In genomic region chr19:33724723-33725060, GRCh38 we compare ENCODE assay signal across 15 cellular contexts.
DNase-seq lines count a peak whose midpoint lies in the region; ATAC-seq lines count a peak whose summit lies in the region.
"Had no signal": no experiment of that assay in that cellular context is flagged by ENCODE, and none has a peak within 500 bp of the region (broad histone marks: within the 10 kb centered on the region; RNA-seq: fewer than 3 reads in every experiment).

No MANE protein-coding gene starts in this region.

- no peaks in the 10 kb centered on the region; the same call in 1 of the 2 replicates for H3K4me1 ChIP-seq in HUES64 (ENCODE audit: insufficient read depth, low read length)

- no peaks in the 10 kb centered on the region for H3K9me3 ChIP-seq in HUES64 (ENCODE audit: insufficient read depth, low read depth, low read length)

- DNase-seq in H7, result peak; percentile 46
- DNase-seq in SW480 (ENCODE audit: low spot score), result peak; percentile 10
- peak; percentile 80 for DNase-seq in retina
- DNase-seq in SW 1271 (lab: John Stamatoyannopoulos, UW), result no peak
- DNase-seq in activated T-helper 2 cell treated with anti-CD3 and anti-CD28 coated beads, Interferon-gamma antibody, Interleukin-2, Interleukin-4, amounts not matched to agents 10 μg/mL and 5 μg/mL and 100 μg/mL, durations not matched to agents 14 hours and 24 hours and 36 hours (ENCODE audit: low spot score), result no peak
- DNase-seq: CD4-positive, alpha-beta T cell; Kasumi-1; MM.1S; NCI-H1105 treated with DMSO at 0.1 percent for 48 hours; NCI-H2029; RPMI8226; SIG-M5 had no signal

- no peak overlapping the region for H3K27ac Mint-ChIP-seq in activated T-helper 2 cell treated with anti-CD3 and anti-CD28 coated beads, Interferon-gamma antibody, Interleukin-2, Interleukin-4, amounts not matched to agents 10 μg/mL and 5 μg/mL and 100 μg/mL, durations not matched to agents 14 hours and 24 hours and 36 hours
- H3K27ac Mint-ChIP-seq: CD4-positive, alpha-beta T cell; IgD-negative memory B cell had no signal

- no peaks in the 10 kb centered on the region for H3K9me3 Mint-ChIP-seq in activated T-helper 2 cell treated with anti-CD3 and anti-CD28 coated beads, Interferon-gamma antibody, Interleukin-2, Interleukin-4, amounts not matched to agents 10 μg/mL and 5 μg/mL and 100 μg/mL, durations not matched to agents 14 hours and 24 hours and 36 hours
- H3K9me3 Mint-ChIP-seq: CD4-positive, alpha-beta T cell had no signal

- ATAC-seq in GM18909 (IDR thresholded peaks at IDR 0.05; ENCODE audit: poor library complexity, unreplicated experiment), result no peak

- no peaks in the 10 kb centered on the region for H3K27me3 Mint-ChIP-seq in activated T-helper 2 cell treated with anti-CD3 and anti-CD28 coated beads, Interferon-gamma antibody, Interleukin-2, Interleukin-4, amounts not matched to agents 10 μg/mL and 5 μg/mL and 100 μg/mL, durations not matched to agents 14 hours and 24 hours and 36 hours (ENCODE audit: low read depth)

- no peaks in the 10 kb centered on the region for H3K36me3 Mint-ChIP-seq in activated T-helper 2 cell treated with anti-CD3 and anti-CD28 coated beads, Interferon-gamma antibody, Interleukin-2, Interleukin-4, amounts not matched to agents 10 μg/mL and 5 μg/mL and 100 μg/mL, durations not matched to agents 14 hours and 24 hours and 36 hours (ENCODE audit: low read depth)
- H3K36me3 Mint-ChIP-seq: IgD-negative memory B cell had no signal

- peak overlapping the region; percentile 19; the same call in 1 of the 2 replicates for H3K9ac ChIP-seq in HUES64 (ENCODE audit: low read depth, low read length)

- no peaks in the 10 kb centered on the region for H3K27me3 ChIP-seq in H7 (ENCODE audit: control insufficient read depth, insufficient read depth, low read length)
- no peaks in the 10 kb centered on the region for H3K27me3 ChIP-seq in HUES64 (ENCODE audit: insufficient read depth, low read length)

- H3K27ac ChIP-seq in HUES64 (ENCODE audit: low read depth, low read length), result no peak overlapping the region

- H3K4me3 ChIP-seq in H7 (ENCODE audit: insufficient read depth, low read depth, low read length) (no peak overlapping the region), HUES64 (ENCODE audit: low read length) (no peak overlapping the region)

- no peak overlapping the region for H3K4me3 Mint-ChIP-seq in activated T-helper 2 cell treated with anti-CD3 and anti-CD28 coated beads, Interferon-gamma antibody, Interleukin-2, Interleukin-4, amounts not matched to agents 10 μg/mL and 5 μg/mL and 100 μg/mL, durations not matched to agents 14 hours and 24 hours and 36 hours (ENCODE audit: low read depth)
- H3K4me3 Mint-ChIP-seq: CD4-positive, alpha-beta T cell; IgD-negative memory B cell had no signal

- 88% methylated on average over 7 of the region's 7 CpGs for WGBS in HUES64

- intact Hi-C loops in activated T-helper 2 cell treated with anti-CD3 and anti-CD28 coated beads, Interferon-gamma antibody, Interleukin-2, Interleukin-4, amounts not matched to agents 10 μg/mL and 5 μg/mL and 100 μg/mL, durations not matched to agents 14 hours and 24 hours and 36 hours (cut with micrococcal nuclease), result no loop called here

- no peaks in the 10 kb centered on the region for H3K4me1 Mint-ChIP-seq in activated T-helper 2 cell treated with anti-CD3 and anti-CD28 coated beads, Interferon-gamma antibody, Interleukin-2, Interleukin-4, amounts not matched to agents 10 μg/mL and 5 μg/mL and 100 μg/mL, durations not matched to agents 14 hours and 24 hours and 36 hours (ENCODE audit: low read depth)
- H3K4me1 Mint-ChIP-seq: IgD-negative memory B cell had no signal

- no peaks in the 10 kb centered on the region; the same call in 1 of the 2 replicates for H3K36me3 ChIP-seq in H7 (replicated peaks; ENCODE audit: control insufficient read depth, insufficient read depth, low read length)
- H3K36me3 ChIP-seq in HUES64 (ENCODE audit: insufficient read depth, low read length), result no peaks in the 10 kb centered on the region

Comparison
In these comparisons a context has a peak if more than half of its experiments do, and no peak if none do; other contexts are left out.
1. DNase-seq: peak in H7 (single experiment), SW480 (single experiment) and retina (single experiment); none in SW 1271 (0 of 2) and activated T-helper 2 cell treated with anti-CD3 and anti-CD28 coated beads, Interferon-gamma antibody, Interleukin-2, Interleukin-4, amounts not matched to agents 10 μg/mL and 5 μg/mL and 100 μg/mL, durations not matched to agents 14 hours and 24 hours and 36 hours (single experiment).